In genomic region chr16:24701521-24701951, GRCh38 we compare ENCODE assay signal across 9 cellular contexts. TPM values are rescaled to one million over a fixed set of nuclear protein-coding genes. Genes with fewer than 3 reads are reported as not detected.
DNase-seq lines count a peak whose midpoint lies in the region; ATAC-seq and TF ChIP-seq lines count a peak whose summit lies in the region.
"Had no signal": no experiment of that assay in that cellular context is flagged by ENCODE, and none has a peak within 500 bp of the region (broad histone marks: within the 10 kb centered on the region; RNA-seq: fewer than 3 reads in every experiment).

No MANE protein-coding gene starts in this region.

- H3K4me1 Mint-ChIP-seq in mesothelial cell of epicardium = peaks cover 7% of the 10 kb centered on the region
- H3K4me1 Mint-ChIP-seq: stimulated activated effector memory CD8-positive, alpha-beta T cell treated with anti-CD3 and anti-CD28 coated beads, Interleukin-12 subunit alpha, Interleukin-12 subunit beta, amount 100 ng/mL, for 72 hours had no signal

- no peaks in the 10 kb centered on the region for H3K4me1 ChIP-seq in uterus

- TF ChIP-seq CTCF in coronary artery (IDR thresholded peaks at IDR 0.05) (no peak), mesothelial cell of epicardium (IDR thresholded peaks at IDR 0.05; ENCODE audit: unreplicated experiment) (no peak), uterus (IDR thresholded peaks at IDR 0.05) (no peak)

- no peaks in the 10 kb centered on the region for H3K36me3 ChIP-seq in uterus

- TF ChIP-seq POLR2A in uterus (IDR thresholded peaks at IDR 0.05) = no peak

- peak overlapping the region; percentile 6 for H3K27ac Mint-ChIP-seq in mesothelial cell of epicardium
- H3K27ac Mint-ChIP-seq: stimulated activated effector memory CD8-positive, alpha-beta T cell treated with anti-CD3 and anti-CD28 coated beads, Interleukin-12 subunit alpha, Interleukin-12 subunit beta, amount 100 ng/mL, for 72 hours had no signal

- intact Hi-C loops in uterus (cut with DNase I; ENCODE audit: low total_unique reads) = no loop called here

- H3K9me3 Mint-ChIP-seq in mesothelial cell of epicardium = peaks cover 3% of the 10 kb centered on the region
- H3K9me3 Mint-ChIP-seq: stimulated activated effector memory CD8-positive, alpha-beta T cell treated with anti-CD3 and anti-CD28 coated beads, Interleukin-12 subunit alpha, Interleukin-12 subunit beta, amount 100 ng/mL, for 72 hours had no signal

- H3K4me3 Mint-ChIP-seq in mesothelial cell of epicardium = no peak overlapping the region
- H3K4me3 Mint-ChIP-seq: stimulated activated effector memory CD8-positive, alpha-beta T cell treated with anti-CD3 and anti-CD28 coated beads, Interleukin-12 subunit alpha, Interleukin-12 subunit beta, amount 100 ng/mL, for 72 hours had no signal

- H3K4me3 ChIP-seq in coronary artery = peak overlapping the region; percentile 8
- H3K4me3 ChIP-seq in uterus = no peak overlapping the region

- DNase-seq in LoVo (ENCODE audit: low spot score) (peak; percentile 33), coronary artery (ENCODE audit: low spot score) (no peak), mesothelial cell of epicardium (ENCODE audit: low spot score in 2 of 2, unreplicated experiment in 2 of 2) (no peak), uterus (peak in 1 of 2 donors; percentile 32), anterior cingulate cortex (lab: John Stamatoyannopoulos, UW) (no peak)
- DNase-seq: activated gamma-delta T cell had no signal

- no peaks in the 10 kb centered on the region for H3K27me3 Mint-ChIP-seq in mesothelial cell of epicardium (ENCODE audit: low read depth)

- no peaks in the 10 kb centered on the region for H3K27me3 ChIP-seq in uterus

- ATAC-seq in GM19455 (IDR thresholded peaks at IDR 0.05; ENCODE audit: unreplicated experiment) (no peak), HG03342 (IDR thresholded peaks at IDR 0.05; ENCODE audit: unreplicated experiment) (no peak)

- no peaks in the 10 kb centered on the region for H3K9me3 ChIP-seq in uterus

- no peaks in the 10 kb centered on the region for H3K36me3 Mint-ChIP-seq in mesothelial cell of epicardium

- H3K27ac ChIP-seq in coronary artery = peak overlapping the region; percentile 83 to 87
- peak overlapping the region; percentile 80 to 95 for H3K27ac ChIP-seq in uterus

RNA-seq across cellular contexts. Expression of gene TNRC6A, which starts 27.9 kb away (rescaled TPM):
- total RNA-seq in mesothelial cell of epicardium (77.3 to 89.7 TPM (median 82.1 TPM) in 3 replicates), uterus (100 to 1,000 TPM in 1 of 4 donors, 10 to 100 TPM in 3; 22.6 to 109 (median 49.2) TPM)
